In genomic region chr12:32666510-32666909, GRCh38 we compare ENCODE assay signal across 19 cellular contexts. TPM values are rescaled to one million over a fixed set of nuclear protein-coding genes. Genes with fewer than 3 reads are reported as not detected.
DNase-seq lines count a peak whose midpoint lies in the region; ATAC-seq, FAIRE-seq and TF ChIP-seq lines count a peak whose summit lies in the region.
"Had no signal": no experiment of that assay in that cellular context is flagged by ENCODE, and none has a peak within 500 bp of the region (broad histone marks: within the 10 kb centered on the region; RNA-seq: fewer than 3 reads in every experiment).

No MANE protein-coding gene starts in this region.

- SMC1A ChIA-PET in GM12878 (lab: Charles Lee; ENCODE audit: uncharacterized antibody, unreplicated experiment), result no interaction called here

- no peak for DNase-seq in HepG2 (ENCODE audit: low spot score)
- no peak for DNase-seq in right lobe of liver
- no peak for DNase-seq in GM12878 (ENCODE audit: low read depth, low spot score)
- peak; percentile 21 for DNase-seq in left kidney (ENCODE audit: low read depth, low spot score)
- no peak for DNase-seq in substantia nigra (lab: John Stamatoyannopoulos, UW)
- DNase-seq in NCI-H2227 treated with DMSO at 0.1 percent for 48 hours (lab: John Stamatoyannopoulos, UW), result no peak
- DNase-seq: activated CD4-positive, alpha-beta T cell treated with anti-CD3 and anti-CD28 coated beads for 4 hours; activated CD8-positive, alpha-beta memory T cell treated with anti-CD3 and anti-CD28 coated beads, Interleukin-2, amount 50 U/mL, for 48 hours; CD8-positive, alpha-beta T cell; cerebellar nuclear complex; DND-41; effector memory CD8-positive, alpha-beta T cell; foreskin fibroblast; natural killer cell; NCI-H2081 treated with DMSO at 0.1 percent for 48 hours; NCI-H526 treated with DMSO at 0.1 percent for 48 hours had no signal

- in situ Hi-C loops in HepG2 (cut with HindIII; ENCODE audit: extremely low pct_ligation_motif_present, low pct_unique_long_range_greater_than_20kb), result loop anchor here (25.0 kb wide), 1 partner anchor 1004 kb away; the partner anchor contains the start of gene ETFBKMT
- in situ Hi-C loops in GM12878 (cut with MboI), result no loop called here

- H2AFZ ChIP-seq in HepG2 (ENCODE audit: low read length) (peak overlapping the region; percentile 92), GM12878 (ENCODE audit: control insufficient read depth, low read depth, low read length) (no peak overlapping the region)

- H3K9me3 ChIP-seq in HepG2 (ENCODE audit: low read length) (no peaks in the 10 kb centered on the region), right lobe of liver (no peaks in the 10 kb centered on the region), GM12878 (replicated peaks; ENCODE audit: control insufficient read depth, insufficient read depth, low read length) (peaks cover 6% of the 10 kb centered on the region; the same call in 1 of the 3 replicates)

- RAD21 ChIA-PET in GM12878 (lab: Charles Lee; ENCODE audit: unreplicated experiment), result no interaction called here

- H3K36me3 ChIP-seq in HepG2 (replicated peaks in 1 of 2; ENCODE audit: control insufficient read depth in 1 of 2, insufficient read depth in 2 of 2, low read length in 2 of 2) (no peaks in the 10 kb centered on the region), right lobe of liver (no peaks in the 10 kb centered on the region), GM12878 (ENCODE audit: control insufficient read depth in 2 of 2, insufficient read depth in 2 of 2, low read length in 1 of 2) (no peaks in the 10 kb centered on the region)

- TF ChIP-seq POLR2A in HepG2 (IDR thresholded peaks at IDR 0.05; ENCODE audit: insufficient read depth in 1 of 2, low read depth in 2 of 2, low read length in 2 of 2) (no peak), right lobe of liver (IDR thresholded peaks at IDR 0.05) (no peak), GM12878 (IDR thresholded peaks at IDR 0.05; ENCODE audit: low read depth, low read length) (no peak)

- ATAC-seq in HepG2, result no peak; the same call in 2 of the 3 replicates
- no peak for ATAC-seq in right lobe of liver
- no peak for ATAC-seq in GM12878
- ATAC-seq in HG02678 (IDR thresholded peaks at IDR 0.05; ENCODE audit: unreplicated experiment), result no peak
- ATAC-seq in HG02973 (IDR thresholded peaks at IDR 0.05; ENCODE audit: unreplicated experiment), result no peak
- ATAC-seq: CD8-positive, alpha-beta T cell; effector memory CD8-positive, alpha-beta T cell; natural killer cell had no signal

- TF ChIP-seq RAD21 in HepG2 (CRISPR knock-in tag; IDR thresholded peaks at IDR 0.05) (no peak), GM12878 (IDR thresholded peaks at IDR 0.05; ENCODE audit: insufficient read depth, low read depth, low read length) (no peak)

- POLR2A ChIA-PET in HepG2 (lab: Yijun Ruan, JAX), result no interaction called here
- POLR2A ChIA-PET in GM12878 (lab: Charles Lee), result no interaction called here

- H3K9ac ChIP-seq in HepG2 (ENCODE audit: insufficient read depth, low read depth, low read length), result peak overlapping the region; percentile 10; the same call in 1 of the 2 replicates
- no peak overlapping the region for H3K9ac ChIP-seq in GM12878 (ENCODE audit: control insufficient read depth, insufficient read depth, low read length)

- H3K27ac ChIP-seq in HepG2 (ENCODE audit: extremely low read length, insufficient read depth, low read length) (no peak overlapping the region), right lobe of liver (no peak overlapping the region), GM12878 (ENCODE audit: control insufficient read depth, insufficient read depth) (no peak overlapping the region), substantia nigra (ENCODE audit: low read depth, low read length, poor library complexity, severe bottlenecking) (no peak overlapping the region)

- H3K4me2 ChIP-seq in HepG2 (ENCODE audit: low read depth, low read length) (peak overlapping the region; percentile 66), GM12878 (ENCODE audit: control insufficient read depth, insufficient read depth) (no peak overlapping the region)

- FAIRE-seq in HepG2 (lab: Jason Lieb, UNC) (no peak), GM12878 (lab: Jason Lieb, UNC) (no peak)
- FAIRE-seq: urothelium cell line had no signal

- H3K79me2 ChIP-seq in HepG2 (ENCODE audit: insufficient read depth, low read length) (no peaks in the 10 kb centered on the region), GM12878 (ENCODE audit: control insufficient read depth, insufficient read depth, low read length) (no peaks in the 10 kb centered on the region)

- H3K27me3 ChIP-seq in HepG2 (ENCODE audit: control insufficient read depth in 1 of 2, insufficient read depth in 2 of 2, low read length in 2 of 2) (no peaks in the 10 kb centered on the region), right lobe of liver (no peaks in the 10 kb centered on the region), GM12878 (replicated peaks in 1 of 2; ENCODE audit: control insufficient read depth in 2 of 2, insufficient read depth in 2 of 2, low read length in 1 of 2) (no peaks in the 10 kb centered on the region)

- CTCF ChIA-PET in HepG2 (lab: Yijun Ruan, JAX; ENCODE audit: low intra/inter-chr PET ratio, low total read pairs), result no interaction called here
- CTCF ChIA-PET in GM12878 (lab: Yijun Ruan, JAX), result interaction anchor here (0.6 kb wide), 1 partner anchor 9 kb away, joined by 4 read pairs; no protein-coding TSS in a partner anchor

- peaks cover 7% of the 10 kb centered on the region for H3K4me1 ChIP-seq in HepG2 (ENCODE audit: insufficient read depth, low read length)
- H3K4me1 ChIP-seq in right lobe of liver, result no peaks in the 10 kb centered on the region
- H3K4me1 ChIP-seq in GM12878 (ENCODE audit: control insufficient read depth, insufficient read depth, low read length), result no peaks in the 10 kb centered on the region

- TF ChIP-seq EP300 in HepG2 (IDR thresholded peaks at IDR 0.05; ENCODE audit: low read depth in 2 of 2, low read length in 2 of 2), result no peak
- no peak for TF ChIP-seq EP300 in HepG2 (CRISPR knock-in tag; IDR thresholded peaks at IDR 0.05; ENCODE audit: borderline replicate concordance)
- no peak for TF ChIP-seq EP300 in GM12878 (IDR thresholded peaks at IDR 0.05; ENCODE audit: borderline replicate concordance in 1 of 2, control insufficient read depth in 1 of 2, low read depth in 2 of 2, low read length in 2 of 2)

- H4K20me1 ChIP-seq in HepG2 (ENCODE audit: insufficient read depth, low read length), result no peaks in the 10 kb centered on the region
- no peaks in the 10 kb centered on the region for H4K20me1 ChIP-seq in GM12878 (ENCODE audit: control insufficient read depth, insufficient read depth)

- TF ChIP-seq CTCF in HepG2 (CRISPR knock-in tag; IDR thresholded peaks at IDR 0.05) (no peak), right lobe of liver (IDR thresholded peaks at IDR 0.05) (no peak), GM12878 (IDR thresholded peaks at IDR 0.05 in 2 of 3, conservative IDR thresholded peaks at IDR 0.05 in 1 of 3; ENCODE audit: control insufficient read depth in 2 of 3, extremely low read depth in 1 of 3, insufficient read depth in 1 of 3, low read depth in 3 of 3, low read length in 3 of 3) (no peak)

- intact Hi-C loops in HepG2 (cut with micrococcal nuclease; ENCODE audit: unreplicated experiment), result no loop called here
- intact Hi-C loops in right lobe of liver (cut with DNase I), result loop anchor here in 1 of 2 donors (10.0 kb wide), 1 partner anchor 212 kb away; no protein-coding TSS in a partner anchor
- intact Hi-C loops in GM12878 (cut with micrococcal nuclease; ENCODE audit: unreplicated experiment), result no loop called here

- 43% methylated on average over 5 of the region's 5 CpGs for WGBS in HepG2 (ENCODE audit: low lambda C conversion rate)
- 71% methylated on average over 2 of the region's 5 CpGs for WGBS in right lobe of liver (ENCODE audit: insufficient coverage, low coverage, low lambda C conversion rate, missing lambda C conversion rate)
- WGBS in GM12878 (ENCODE audit: insufficient coverage, insufficient replicate concordance, low lambda C conversion rate, missing lambda C conversion rate), result 92% methylated on average over 5 of the region's 5 CpGs

- BruUV-seq in HepG2 (replicated peaks; lab: Mats Ljungman, UMichigan), result no TSS peak
- no TSS peak for BruUV-seq in GM12878 (replicated peaks; lab: Mats Ljungman, UMichigan)

- H3K4me3 ChIP-seq in HepG2 (replicated peaks in 1 of 3; ENCODE audit: insufficient read depth in 1 of 3, low read depth in 2 of 3, low read length in 3 of 3) (peak overlapping the region; percentile 44 to 45 (median 44); a peak in 5 of 6 replicates), right lobe of liver (peak overlapping the region in 1 of 3 donors; percentile 21), GM12878 (no peak overlapping the region)

RNA-seq across cellular contexts. Expression of gene DNM1L, which starts 12.6 kb away (rescaled TPM):
- 65.8 and 81.5 TPM in 2 replicates for total RNA-seq in HepG2 (2016; rRNA removed; fragmentation: Illumina TruSeq; extraction: Trizol)
- 16.4 and 16.7 TPM in 2 replicates for total RNA-seq in HepG2 (2016; cell fraction: cytosol; rRNA removed; fragmentation: Illumina TruSeq; extraction: Trizol; ENCODE audit: low read depth)
- 66.9 and 77.1 TPM in 2 replicates for total RNA-seq in HepG2 (2016; cell fraction: insoluble cytoplasmic fraction; rRNA removed; fragmentation: Illumina TruSeq; extraction: Trizol)
- total RNA-seq in HepG2 (2016; cell fraction: membrane; rRNA removed; fragmentation: Illumina TruSeq; extraction: Trizol), result 33.0 and 34.1 TPM in 2 replicates
- total RNA-seq in HepG2 (2016; cell fraction: nucleus; rRNA removed; fragmentation: Illumina TruSeq; extraction: Trizol), result 93.6 and 102 TPM in 2 replicates
- 27.6 and 35.9 TPM in 2 replicates for polyA plus RNA-seq in HepG2 (2011; rRNA removed)
- 17.1 and 19.6 TPM in 2 replicates for polyA plus RNA-seq in HepG2 (2011; cell fraction: cytosol; rRNA removed)
- polyA plus RNA-seq in HepG2 (2011; cell fraction: nucleus; rRNA removed), result 45.6 and 50.3 TPM in 2 replicates
- polyA plus RNA-seq in HepG2 (2012), result 31.7 and 34.0 TPM in 2 replicates
- 7.5 and 7.7 TPM in 2 replicates for polyA plus RNA-seq in HepG2 (2016; cell fraction: cytosol; fragmentation: Illumina TruSeq; extraction: Trizol; ENCODE audit: low read depth)
- 55.5 and 58.0 TPM in 2 replicates for polyA plus RNA-seq in HepG2 (2016; cell fraction: insoluble cytoplasmic fraction; fragmentation: Illumina TruSeq; extraction: Trizol; ENCODE audit: low read depth)
- polyA plus RNA-seq in HepG2 (2016; cell fraction: membrane; fragmentation: Illumina TruSeq; extraction: Trizol; ENCODE audit: low read depth), result 14.1 and 16.7 TPM in 2 replicates
- polyA plus RNA-seq in HepG2 (2016; cell fraction: nucleus; fragmentation: Illumina TruSeq; extraction: Trizol; ENCODE audit: insufficient read depth, low read depth), result 101 and 106 TPM in 2 replicates
- 27.7 and 48.7 TPM in 2 replicates for polyA minus RNA-seq in HepG2 (2011; rRNA and poly(A)+ RNA removed; ENCODE audit: low replicate concordance)
- polyA minus RNA-seq in HepG2 (2011; cell fraction: cytosol; rRNA and poly(A)+ RNA removed), result 21.5 and 25.1 TPM in 2 replicates
- polyA minus RNA-seq in HepG2 (2011; cell fraction: nucleus; rRNA and poly(A)+ RNA removed), result 142 and 152 TPM in 2 replicates
- 10 to 100 TPM; 10.2 to 26.1 (median 21.1) TPM for total RNA-seq in right lobe of liver
- 708 and 711 TPM in 2 replicates for total RNA-seq in GM12878 (2013; cell fraction: nucleolus; rRNA removed)
- total RNA-seq in GM12878 (2014; rRNA removed), result 65.2 and 76.6 TPM in 2 replicates
- total RNA-seq in GM12878 (2014; rRNA removed; fragmentation: Illumina TruSeq; extraction: Trizol), result 84.5 and 87.8 TPM in 2 replicates
- total RNA-seq in GM12878 (2021), result 63.2 and 64.6 TPM in 2 replicates
- 39.3 TPM for polyA plus RNA-seq in GM12878 (2011; ENCODE audit: low read depth)
- 201 and 337 TPM in 2 replicates for polyA plus RNA-seq in GM12878 (2011; rRNA removed)
- polyA plus RNA-seq in GM12878 (2011; cell fraction: cytosol; rRNA removed), result 87.0 and 116 TPM in 2 replicates
- polyA plus RNA-seq in GM12878 (2011; cell fraction: nucleus; rRNA removed), result 234 and 366 TPM in 2 replicates
- polyA plus RNA-seq in GM12878 (2012), result 60.5 and 79.0 TPM in 2 replicates
- 75.5 and 92.0 TPM in 2 replicates for polyA plus RNA-seq in GM12878 (2014; fragmentation: Illumina TruSeq; extraction: Trizol)
- polyA plus RNA-seq in GM12878 (2014; fragmentation: Nextera tagmentation; extraction: Ambion mirVana), result 10 to 100 TPM; 23.1 to 29.3 TPM
- polyA plus RNA-seq in GM12878 (2014; rRNA removed), result 51.5 and 61.3 TPM in 2 replicates
- polyA plus RNA-seq in GM12878 (2016; fragmentation: Nextera tagmentation; extraction: Ambion mirVana), result 10 to 100 TPM; 57.6 to 64.7 TPM
- 162 and 255 TPM in 2 replicates for polyA minus RNA-seq in GM12878 (2011; rRNA and poly(A)+ RNA removed)
- polyA minus RNA-seq in GM12878 (2011; cell fraction: cytosol; rRNA and poly(A)+ RNA removed), result 60.6 and 67.1 TPM in 2 replicates
- polyA minus RNA-seq in GM12878 (2011; cell fraction: nucleus; rRNA and poly(A)+ RNA removed), result 159 and 161 TPM in 2 replicates
